Comparison of ENCODE assay signal across 16 cellular contexts in genomic region chr21:38646213-38646837, GRCh38.
A peak's percentile ranks its signal among the peaks of the same experiment; 100 is the strongest.
DNase-seq lines count a peak whose midpoint lies in the region; ATAC-seq, FAIRE-seq and TF ChIP-seq lines count a peak whose summit lies in the region.
"Had no signal": no experiment of that assay in that cellular context is flagged by ENCODE, and none has a peak within 500 bp of the region (broad histone marks: within the 10 kb centered on the region; RNA-seq: fewer than 3 reads in every experiment).

No MANE protein-coding gene starts in this region.

- ATAC-seq in aorta (ENCODE audit: low FRiP score): peak; percentile 67
- ATAC-seq: stimulated activated memory B cell treated with anti-CD40 and anti-IgM and Interleukin-4, amounts not matched to agents 10 μg/mL and 1 μg/mL and 100 μg/mL, for 72 hours had no signal

- H3K36me3 Mint-ChIP-seq in activated T-helper 1 cell treated with anti-CD3 and anti-CD28 coated beads, Interleukin-12 subunit alpha, Interleukin-12 subunit beta, Interleukin-2, Interleukin-4 antibody, amounts not matched to agents 30 ng/mL and 10 ng/mL and 1 ng/mL, durations not matched to agents 14 hours and 24 hours and 36 hours (ENCODE audit: low read depth): no peaks in the 10 kb centered on the region
- H3K36me3 Mint-ChIP-seq: brain; memory B cell; stimulated activated memory B cell treated with anti-CD40 and anti-IgM and Interleukin-4, amounts not matched to agents 10 μg/mL and 1 μg/mL and 100 μg/mL, for 72 hours had no signal

- peaks cover 5% of the 10 kb centered on the region for H3K9me3 Mint-ChIP-seq in activated T-helper 1 cell treated with anti-CD3 and anti-CD28 coated beads, Interleukin-12 subunit alpha, Interleukin-12 subunit beta, Interleukin-2, Interleukin-4 antibody, amounts not matched to agents 30 ng/mL and 10 ng/mL and 1 ng/mL, durations not matched to agents 14 hours and 24 hours and 36 hours
- H3K9me3 Mint-ChIP-seq: brain; memory B cell; stimulated activated memory B cell treated with anti-CD40 and anti-IgM and Interleukin-4, amounts not matched to agents 10 μg/mL and 1 μg/mL and 100 μg/mL, for 72 hours had no signal

- H3K4me3 Mint-ChIP-seq in activated T-helper 1 cell treated with anti-CD3 and anti-CD28 coated beads, Interleukin-12 subunit alpha, Interleukin-12 subunit beta, Interleukin-2, Interleukin-4 antibody, amounts not matched to agents 30 ng/mL and 10 ng/mL and 1 ng/mL, durations not matched to agents 14 hours and 24 hours and 36 hours: no peak overlapping the region
- H3K4me3 Mint-ChIP-seq: brain; memory B cell; stimulated activated memory B cell treated with anti-CD40 and anti-IgM and Interleukin-4, amounts not matched to agents 10 μg/mL and 1 μg/mL and 100 μg/mL, for 72 hours had no signal

- peak; percentile 66 for DNase-seq in stimulated activated CD4-positive, alpha-beta T cell treated with anti-CD3 and anti-CD28 coated beads, Interleukin-1b, Interleukin-23, amount 100 ng/mL, for 48 hours
- DNase-seq in stimulated activated CD4-positive, alpha-beta T cell treated with anti-CD3 and anti-CD28 coated beads, Interleukin-4, amount 100 ng/mL, for 4 hours: no peak
- DNase-seq in activated T-helper 1 cell treated with anti-CD3 and anti-CD28 coated beads, Interleukin-12 subunit alpha, Interleukin-12 subunit beta, Interleukin-2, Interleukin-4 antibody, amounts not matched to agents 30 ng/mL and 10 ng/mL and 1 ng/mL, durations not matched to agents 14 hours and 24 hours and 36 hours (ENCODE audit: low spot score): no peak
- peak; percentile 54 for DNase-seq in fibroblast of the aortic adventitia (ENCODE audit: low read depth)
- DNase-seq in aorta: no peak
- no peak for DNase-seq in effector CD8-positive, alpha-beta T cell (lab: John Stamatoyannopoulos, UW)
- no peak for DNase-seq in NCI-H146 (lab: John Stamatoyannopoulos, UW)
- no peak for DNase-seq in GM19239 (ENCODE audit: insufficient read length, low spot score)
- DNase-seq: NCI-H1436 treated with DMSO at 0.1 percent for 48 hours, NCI-H69, SHP77 had no signal

- H3K4me3 ChIP-seq in fibroblast of the aortic adventitia (ENCODE audit: low read depth, low read length): no peak overlapping the region
- peak overlapping the region in 1 of 2 donors; percentile 73 for H3K4me3 ChIP-seq in aorta (ENCODE audit: low read length in 2 of 2)

- no peak for TF ChIP-seq CTCF in fibroblast of the aortic adventitia (IDR thresholded peaks at IDR 0.05; ENCODE audit: insufficient read depth, low read length)

- H3K9me3 ChIP-seq in aorta (ENCODE audit: control insufficient read depth, low read length): no peaks in the 10 kb centered on the region

- no peaks in the 10 kb centered on the region for H3K4me1 Mint-ChIP-seq in activated T-helper 1 cell treated with anti-CD3 and anti-CD28 coated beads, Interleukin-12 subunit alpha, Interleukin-12 subunit beta, Interleukin-2, Interleukin-4 antibody, amounts not matched to agents 30 ng/mL and 10 ng/mL and 1 ng/mL, durations not matched to agents 14 hours and 24 hours and 36 hours (ENCODE audit: low read depth)
- H3K4me1 Mint-ChIP-seq: brain; memory B cell; stimulated activated memory B cell treated with anti-CD40 and anti-IgM and Interleukin-4, amounts not matched to agents 10 μg/mL and 1 μg/mL and 100 μg/mL, for 72 hours had no signal

- WGBS in aorta, 2 donors: 16 to 19% methylated on average over 5 of the region's 5 CpGs

- peaks cover 7% of the 10 kb centered on the region for H3K27me3 Mint-ChIP-seq in activated T-helper 1 cell treated with anti-CD3 and anti-CD28 coated beads, Interleukin-12 subunit alpha, Interleukin-12 subunit beta, Interleukin-2, Interleukin-4 antibody, amounts not matched to agents 30 ng/mL and 10 ng/mL and 1 ng/mL, durations not matched to agents 14 hours and 24 hours and 36 hours (ENCODE audit: insufficient read depth)
- H3K27me3 Mint-ChIP-seq: brain, memory B cell had no signal

- no peak for FAIRE-seq in GM19239 (lab: Jason Lieb, UNC)
- FAIRE-seq: endometrium had no signal

- H3K36me3 ChIP-seq in aorta (ENCODE audit: control insufficient read depth in 1 of 2, insufficient read depth in 2 of 2, low read length in 1 of 2): no peaks in the 10 kb centered on the region

- peak overlapping the region; percentile 20 for H3K27ac Mint-ChIP-seq in activated T-helper 1 cell treated with anti-CD3 and anti-CD28 coated beads, Interleukin-12 subunit alpha, Interleukin-12 subunit beta, Interleukin-2, Interleukin-4 antibody, amounts not matched to agents 30 ng/mL and 10 ng/mL and 1 ng/mL, durations not matched to agents 14 hours and 24 hours and 36 hours
- H3K27ac Mint-ChIP-seq: brain; memory B cell; stimulated activated memory B cell treated with anti-CD40 and anti-IgM and Interleukin-4, amounts not matched to agents 10 μg/mL and 1 μg/mL and 100 μg/mL, for 72 hours had no signal

- H3K27me3 ChIP-seq in aorta (ENCODE audit: control insufficient read depth in 1 of 2, insufficient read depth in 2 of 2, low read length in 1 of 2): no peaks in the 10 kb centered on the region

- H3K4me1 ChIP-seq in aorta (ENCODE audit: control insufficient read depth in 1 of 2, insufficient read depth in 2 of 2, low read length in 2 of 2): peaks cover 9 to 11% of the 10 kb centered on the region in 2 donors

- H3K27ac ChIP-seq in aorta (ENCODE audit: low read depth in 1 of 2, low read length in 2 of 2): peak overlapping the region; percentile 78 to 93
- H3K27ac ChIP-seq: C4-2B had no signal

- intact Hi-C loops in activated T-helper 1 cell treated with anti-CD3 and anti-CD28 coated beads, Interleukin-12 subunit alpha, Interleukin-12 subunit beta, Interleukin-2, Interleukin-4 antibody, amounts not matched to agents 30 ng/mL and 10 ng/mL and 1 ng/mL, durations not matched to agents 14 hours and 24 hours and 36 hours (cut with micrococcal nuclease): no loop called here
- intact Hi-C loops in aorta (cut with DNase I): loop anchor here in 1 of 2 donors (5.0 kb wide), 1 partner anchor 34 kb away; no protein-coding TSS in a partner anchor

Comparison
In these comparisons a context has a peak if more than half of its experiments do, and no peak if none do; other contexts are left out.
1. DNase-seq: peak in stimulated activated CD4-positive, alpha-beta T cell treated with anti-CD3 and anti-CD28 coated beads, Interleukin-1b, Interleukin-23, amount 100 ng/mL, for 48 hours (single experiment) and fibroblast of the aortic adventitia (single experiment); none in stimulated activated CD4-positive, alpha-beta T cell treated with anti-CD3 and anti-CD28 coated beads, Interleukin-4, amount 100 ng/mL, for 4 hours (0 of 2), activated T-helper 1 cell treated with anti-CD3 and anti-CD28 coated beads, Interleukin-12 subunit alpha, Interleukin-12 subunit beta, Interleukin-2, Interleukin-4 antibody, amounts not matched to agents 30 ng/mL and 10 ng/mL and 1 ng/mL, durations not matched to agents 14 hours and 24 hours and 36 hours (single experiment), aorta (0 of 2), effector CD8-positive, alpha-beta T cell (single experiment), NCI-H146 (single experiment) and GM19239 (single experiment).